1 cellular context compared by ENCODE assay signal in the genomic region with DNA sequence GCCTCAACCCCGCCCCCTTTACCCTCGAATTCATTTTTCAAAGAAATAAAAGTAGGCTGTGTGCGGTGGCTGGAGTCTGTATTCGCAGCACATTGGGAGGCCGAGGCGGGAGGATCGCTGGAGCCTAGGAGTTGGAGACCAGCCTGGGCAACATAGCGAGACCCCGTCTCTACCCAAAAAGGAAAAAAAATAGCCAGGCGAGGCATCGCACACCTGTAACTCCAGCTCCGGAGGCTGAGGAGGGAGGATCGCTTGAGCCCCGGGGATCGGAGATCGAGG.
TF ChIP-seq lines count a peak whose summit lies in the region.

No MANE protein-coding gene starts in this region.

TF ChIP-seq in GM23338, 12 proteins besides CTCF, POLR2A, EP300 and RAD21 (continued from another document):
- TF ChIP-seq, protein P1, sequence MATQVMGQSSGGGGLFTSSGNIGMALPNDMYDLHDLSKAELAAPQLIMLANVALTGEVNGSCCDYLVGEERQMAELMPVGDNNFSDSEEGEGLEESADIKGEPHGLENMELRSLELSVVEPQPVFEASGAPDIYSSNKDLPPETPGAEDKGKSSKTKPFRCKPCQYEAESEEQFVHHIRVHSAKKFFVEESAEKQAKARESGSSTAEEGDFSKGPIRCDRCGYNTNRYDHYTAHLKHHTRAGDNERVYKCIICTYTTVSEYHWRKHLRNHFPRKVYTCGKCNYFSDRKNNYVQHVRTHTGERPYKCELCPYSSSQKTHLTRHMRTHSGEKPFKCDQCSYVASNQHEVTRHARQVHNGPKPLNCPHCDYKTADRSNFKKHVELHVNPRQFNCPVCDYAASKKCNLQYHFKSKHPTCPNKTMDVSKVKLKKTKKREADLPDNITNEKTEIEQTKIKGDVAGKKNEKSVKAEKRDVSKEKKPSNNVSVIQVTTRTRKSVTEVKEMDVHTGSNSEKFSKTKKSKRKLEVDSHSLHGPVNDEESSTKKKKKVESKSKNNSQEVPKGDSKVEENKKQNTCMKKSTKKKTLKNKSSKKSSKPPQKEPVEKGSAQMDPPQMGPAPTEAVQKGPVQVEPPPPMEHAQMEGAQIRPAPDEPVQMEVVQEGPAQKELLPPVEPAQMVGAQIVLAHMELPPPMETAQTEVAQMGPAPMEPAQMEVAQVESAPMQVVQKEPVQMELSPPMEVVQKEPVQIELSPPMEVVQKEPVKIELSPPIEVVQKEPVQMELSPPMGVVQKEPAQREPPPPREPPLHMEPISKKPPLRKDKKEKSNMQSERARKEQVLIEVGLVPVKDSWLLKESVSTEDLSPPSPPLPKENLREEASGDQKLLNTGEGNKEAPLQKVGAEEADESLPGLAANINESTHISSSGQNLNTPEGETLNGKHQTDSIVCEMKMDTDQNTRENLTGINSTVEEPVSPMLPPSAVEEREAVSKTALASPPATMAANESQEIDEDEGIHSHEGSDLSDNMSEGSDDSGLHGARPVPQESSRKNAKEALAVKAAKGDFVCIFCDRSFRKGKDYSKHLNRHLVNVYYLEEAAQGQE (IDR thresholded peaks at IDR 0.05; ENCODE audit: unreplicated experiment): no peak
- TF ChIP-seq ZNF114 (CRISPR knock-in tag; IDR thresholded peaks at IDR 0.05): no peak
- TF ChIP-seq ETS1 (IDR thresholded peaks at IDR 0.05): no peak
- TF ChIP-seq POLR2AphosphoS5 (IDR thresholded peaks at IDR 0.05; ENCODE audit: low read depth): no peak
- TF ChIP-seq ZNF462 (CRISPR knock-in tag; IDR thresholded peaks at IDR 0.05): no peak
